In the genomic region with DNA sequence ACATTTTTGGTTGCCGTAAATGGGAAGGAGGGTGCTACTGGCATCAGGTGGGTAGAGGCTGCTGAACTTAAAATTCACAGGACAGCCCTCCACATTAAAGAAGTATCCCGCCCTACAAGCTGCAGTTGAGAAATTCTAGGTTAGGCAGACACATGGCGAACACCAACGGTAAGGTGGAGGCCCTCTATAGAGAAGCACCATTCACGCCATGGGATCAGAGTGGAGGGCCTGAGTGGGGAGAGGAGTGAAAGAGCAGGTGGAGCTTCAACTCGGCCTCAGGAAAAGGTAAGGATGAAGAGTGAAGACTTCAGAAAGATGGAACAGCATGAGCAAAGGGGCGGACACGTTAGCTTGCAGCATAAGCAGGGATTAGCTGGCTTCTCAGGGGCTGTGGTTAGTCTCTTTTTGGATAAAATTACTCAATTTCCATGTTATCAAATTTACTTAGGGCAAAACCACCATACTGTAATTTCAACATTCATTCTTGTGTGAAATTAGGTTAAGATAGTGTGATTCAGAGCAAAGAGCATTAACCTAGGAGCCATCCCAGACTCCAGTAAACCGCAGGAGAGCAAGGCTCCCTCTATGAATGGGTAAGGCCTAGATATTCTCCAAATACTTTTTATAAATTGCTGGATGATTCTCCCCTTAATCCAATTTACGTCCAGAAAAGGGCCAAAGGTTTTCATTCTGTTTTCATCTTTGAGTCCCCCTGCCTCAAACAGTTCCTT, we compare ENCODE assay signal across 8 cellular contexts. TPM values are rescaled to one million over a fixed set of nuclear protein-coding genes. Genes with fewer than 3 reads are reported as not detected.
DNase-seq lines count a peak whose midpoint lies in the region; ATAC-seq lines count a peak whose summit lies in the region.

No MANE protein-coding gene starts in this region.

- H3K27ac ChIP-seq in substantia nigra (ENCODE audit: low read depth, low read length, poor library complexity, severe bottlenecking), result peak overlapping the region; percentile 85

- no peaks in the 10 kb centered on the region for H3K27me3 ChIP-seq in iPS-15b (ENCODE audit: control insufficient read depth, insufficient read depth, low read length)

- peaks cover 60% of the 10 kb centered on the region for H3K36me3 Mint-ChIP-seq in activated CD4-positive, alpha-beta T cell treated with anti-CD3 and anti-CD28 coated beads for 36 hours (ENCODE audit: low read depth)
- peaks cover 45% of the 10 kb centered on the region for H3K36me3 Mint-ChIP-seq in activated CD4-positive, alpha-beta memory T cell treated with anti-CD3 and anti-CD28 coated beads for 36 hours

- H3K4me3 Mint-ChIP-seq in activated CD4-positive, alpha-beta T cell treated with anti-CD3 and anti-CD28 coated beads for 36 hours, result peak overlapping the region; percentile 93
- peak overlapping the region; percentile 81 for H3K4me3 Mint-ChIP-seq in activated CD4-positive, alpha-beta memory T cell treated with anti-CD3 and anti-CD28 coated beads for 36 hours

- CTCF ChIA-PET in activated CD4-positive, alpha-beta T cell treated with anti-CD3 and anti-CD28 coated beads for 36 hours (lab: Charles Lee), result interaction anchor here (1.2 to 1.3 kb wide), 2 partner anchors 50 to 69 kb away, joined by 3 to 5 read pairs; a partner anchor contains a TSS
- CTCF ChIA-PET in activated CD4-positive, alpha-beta memory T cell treated with anti-CD3 and anti-CD28 coated beads for 36 hours (lab: Charles Lee), result interaction anchor here (1.3 kb wide), 1 partner anchor 61 kb away, joined by 4 read pairs; no protein-coding TSS in a partner anchor

- peak overlapping the region; percentile 93 for H3K4me3 ChIP-seq in iPS-15b (ENCODE audit: low read depth, low read length)

- peaks cover 5% of the 10 kb centered on the region for H3K4me1 ChIP-seq in iPS-15b (ENCODE audit: control insufficient read depth, insufficient read depth, low read length)

- H3K27ac Mint-ChIP-seq in activated CD4-positive, alpha-beta T cell treated with anti-CD3 and anti-CD28 coated beads for 36 hours, result peak overlapping the region; percentile 100
- peak overlapping the region; percentile 96 for H3K27ac Mint-ChIP-seq in activated CD4-positive, alpha-beta memory T cell treated with anti-CD3 and anti-CD28 coated beads for 36 hours

- POLR2A ChIA-PET in activated CD4-positive, alpha-beta T cell treated with anti-CD3 and anti-CD28 coated beads for 36 hours (lab: Charles Lee), result interaction anchor here (0.7 to 1.3 kb wide), 2 partner anchors 404 to 739 kb away, joined by 3 to 4 read pairs; a partner anchor contains a TSS
- POLR2A ChIA-PET in activated CD4-positive, alpha-beta memory T cell treated with anti-CD3 and anti-CD28 coated beads for 36 hours (lab: Charles Lee), result interaction anchor here (0.6 to 2.8 kb wide), 7 partner anchors 7 to 590 kb away, joined by 3 to 13 read pairs (median 4); a partner anchor contains a TSS

- no peak for ATAC-seq in activated CD4-positive, alpha-beta T cell treated with anti-CD3 and anti-CD28 coated beads for 36 hours
- no peak for ATAC-seq in esophagus mucosa

- intact Hi-C loops in activated CD4-positive, alpha-beta T cell treated with anti-CD3 and anti-CD28 coated beads for 36 hours (cut with DNase I, micrococcal nuclease), result loop anchor here (1.0 to 5.0 kb wide), 14 partner anchors 60 to 1140 kb away; a partner anchor contains a TSS
- intact Hi-C loops in activated CD4-positive, alpha-beta memory T cell treated with anti-CD3 and anti-CD28 coated beads for 36 hours (cut with micrococcal nuclease), result loop anchor here (1.0 to 10.0 kb wide), 7 partner anchors 56 to 402 kb away; a partner anchor contains a TSS

- peaks cover 45% of the 10 kb centered on the region for H3K4me1 Mint-ChIP-seq in activated CD4-positive, alpha-beta T cell treated with anti-CD3 and anti-CD28 coated beads for 36 hours
- H3K4me1 Mint-ChIP-seq in activated CD4-positive, alpha-beta memory T cell treated with anti-CD3 and anti-CD28 coated beads for 36 hours (ENCODE audit: low read depth), result peaks cover 42% of the 10 kb centered on the region

- no peaks in the 10 kb centered on the region for H3K27me3 Mint-ChIP-seq in activated CD4-positive, alpha-beta T cell treated with anti-CD3 and anti-CD28 coated beads for 36 hours
- H3K27me3 Mint-ChIP-seq in activated CD4-positive, alpha-beta memory T cell treated with anti-CD3 and anti-CD28 coated beads for 36 hours, result no peaks in the 10 kb centered on the region

- H3K9me3 Mint-ChIP-seq in activated CD4-positive, alpha-beta T cell treated with anti-CD3 and anti-CD28 coated beads for 36 hours (ENCODE audit: low read depth), result peaks cover 18% of the 10 kb centered on the region
- peaks cover 13% of the 10 kb centered on the region for H3K9me3 Mint-ChIP-seq in activated CD4-positive, alpha-beta memory T cell treated with anti-CD3 and anti-CD28 coated beads for 36 hours

- peak; percentile 19 for DNase-seq in activated CD4-positive, alpha-beta T cell treated with anti-CD3 and anti-CD28 coated beads for 36 hours
- no peak for DNase-seq in activated CD4-positive, alpha-beta T cell treated with anti-CD3 and anti-CD28 coated beads for 4 hours
- DNase-seq in activated CD4-positive, alpha-beta memory T cell treated with anti-CD3 and anti-CD28 coated beads for 36 hours, result peak; percentile 13
- DNase-seq in substantia nigra (lab: John Stamatoyannopoulos, UW), result no peak
- no peak for DNase-seq in NCI-H226
- DNase-seq in stimulated activated CD4-positive, alpha-beta T cell treated with anti-CD3 and anti-CD28 coated beads, Interleukin-2, amount 100 ng/mL, for 48 hours, result no peak

- H3K9ac ChIP-seq in iPS-15b (ENCODE audit: low read depth, low read length), result peak overlapping the region; percentile 32

- no peaks in the 10 kb centered on the region for H3K36me3 ChIP-seq in iPS-15b (ENCODE audit: control insufficient read depth, insufficient read depth, low read length)

- H3K9me3 ChIP-seq in iPS-15b (ENCODE audit: control insufficient read depth, insufficient read depth, low read length), result no peaks in the 10 kb centered on the region

RNA-seq across cellular contexts. Expression of a gene that starts 1.2 kb away (rescaled TPM):
- 10 to 100 TPM; 21.0 to 23.9 TPM for total RNA-seq in activated CD4-positive, alpha-beta T cell treated with anti-CD3 and anti-CD28 coated beads for 36 hours
- total RNA-seq in activated CD4-positive, alpha-beta memory T cell treated with anti-CD3 and anti-CD28 coated beads for 36 hours, result 10 to 100 TPM; 16.5 to 18.4 TPM
- total RNA-seq in esophagus mucosa, result 4.5 TPM

Comparison
In these comparisons a context has a peak if more than half of its experiments do, and no peak if none do; other contexts are left out.
1. DNase-seq: peak in activated CD4-positive, alpha-beta T cell treated with anti-CD3 and anti-CD28 coated beads for 36 hours (single experiment) and activated CD4-positive, alpha-beta memory T cell treated with anti-CD3 and anti-CD28 coated beads for 36 hours (single experiment); none in activated CD4-positive, alpha-beta T cell treated with anti-CD3 and anti-CD28 coated beads for 4 hours (0 of 2), substantia nigra (0 of 49), NCI-H226 (single experiment) and stimulated activated CD4-positive, alpha-beta T cell treated with anti-CD3 and anti-CD28 coated beads, Interleukin-2, amount 100 ng/mL, for 48 hours (0 of 2).